9 cellular contexts compared by ENCODE assay signal in the genomic region with DNA sequence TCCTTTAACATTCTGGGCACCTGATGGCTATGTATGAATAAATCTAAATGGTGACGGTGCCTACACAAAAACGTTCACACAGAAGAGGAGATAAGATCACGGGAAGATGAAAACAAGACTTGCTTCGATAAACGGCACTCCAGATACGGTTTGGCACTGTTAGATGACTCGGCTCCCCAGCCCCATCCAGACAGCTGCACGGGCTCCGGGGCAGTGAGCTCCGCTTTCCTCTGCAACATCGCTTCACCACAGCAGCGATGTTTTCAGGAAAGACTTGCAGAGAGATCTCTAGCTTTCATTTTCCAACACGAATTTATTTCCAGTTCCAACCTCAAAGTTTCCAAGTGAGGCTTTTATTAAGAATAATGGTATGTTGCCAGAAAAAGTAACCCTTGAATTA.
DNase-seq lines count a peak whose midpoint lies in the region; ATAC-seq and TF ChIP-seq lines count a peak whose summit lies in the region.
"Had no signal": no experiment of that assay in that cellular context is flagged by ENCODE, and none has a peak within 500 bp of the region (broad histone marks: within the 10 kb centered on the region; RNA-seq: fewer than 3 reads in every experiment).

No MANE protein-coding gene starts in this region.

- CTCF ChIA-PET in CD4-positive, alpha-beta T cell (lab: Charles Lee), result interaction anchor here (0.6 kb wide), 1 partner anchor 12 kb away, joined by 3 read pairs; no protein-coding TSS in a partner anchor
- CTCF ChIA-PET in SK-N-SH (lab: Yijun Ruan, JAX) (interaction anchor here (1.7 kb wide), 1 partner anchor 19 kb away, joined by 5 read pairs; no protein-coding TSS in a partner anchor), PC-3 (lab: Charles Lee) (no interaction called here)

- WGBS in SK-N-SH (ENCODE audit: low lambda C conversion rate), result 21% methylated on average over 13 of the region's 13 CpGs
- 57% methylated on average over 13 of the region's 13 CpGs for WGBS in right lobe of liver (ENCODE audit: insufficient coverage, low coverage, low lambda C conversion rate, missing lambda C conversion rate)

- H3K9me3 Mint-ChIP-seq in CD4-positive, alpha-beta T cell, result no peaks in the 10 kb centered on the region

- peaks cover 29% of the 10 kb centered on the region for H3K4me1 Mint-ChIP-seq in CD4-positive, alpha-beta T cell (ENCODE audit: low read depth)

- TF ChIP-seq POLR2A in right lobe of liver (IDR thresholded peaks at IDR 0.05) (no peak), Peyer's patch (IDR thresholded peaks at IDR 0.05) (no peak)

- BruUV-seq in PC-3 (replicated peaks; lab: Mats Ljungman, UMichigan), result no TSS peak

- no peak overlapping the region for H3K27ac ChIP-seq in CD4-positive, alpha-beta T cell (ENCODE audit: low read depth, low read length)
- H3K27ac ChIP-seq in SK-N-SH (ENCODE audit: low read depth in 2 of 2, low read length in 1 of 2), result peak overlapping the region in 1 of 2 experiments; percentile 43; a peak in 1 of 4 replicates
- no peak overlapping the region for H3K27ac ChIP-seq in coronary artery
- no peak overlapping the region for H3K27ac ChIP-seq in skeletal muscle tissue (ENCODE audit: low read depth, low read length)
- H3K27ac ChIP-seq in left lung, result no peak overlapping the region
- H3K27ac ChIP-seq in right lobe of liver, result no peak overlapping the region
- H3K27ac ChIP-seq in Peyer's patch, result no peak overlapping the region
- H3K27ac ChIP-seq in PC-3 (ENCODE audit: low read length), result no peak overlapping the region
- H3K27ac ChIP-seq: SK-N-MC had no signal

- H3K36me3 ChIP-seq in SK-N-SH (replicated peaks in 1 of 2; ENCODE audit: control insufficient read depth in 1 of 2, insufficient read depth in 2 of 2, low read length in 1 of 2) (no peaks in the 10 kb centered on the region), skeletal muscle tissue (ENCODE audit: control insufficient read depth in 3 of 3, insufficient read depth in 3 of 3, low read length in 3 of 3) (no peaks in the 10 kb centered on the region), left lung (no peaks in the 10 kb centered on the region), right lobe of liver (no peaks in the 10 kb centered on the region), Peyer's patch (no peaks in the 10 kb centered on the region), PC-3 (ENCODE audit: low read depth, low read length) (no peaks in the 10 kb centered on the region)

- DNase-seq in CD4-positive, alpha-beta T cell, result peak in 1 of 10 experiments; percentile 15
- DNase-seq in SK-N-SH (peak; percentile 64), coronary artery (ENCODE audit: low spot score) (no peak), left lung (no peak), right lobe of liver (no peak), Peyer's patch (no peak), PC-3 (no peak)

- intact Hi-C loops in CD4-positive, alpha-beta T cell (cut with DNase I, micrococcal nuclease), result no loop called here
- intact Hi-C loops in left lung (cut with DNase I) (no loop called here), right lobe of liver (cut with DNase I) (no loop called here), PC-3 (cut with micrococcal nuclease) (no loop called here)

- peaks cover 12% of the 10 kb centered on the region for H3K27me3 Mint-ChIP-seq in CD4-positive, alpha-beta T cell

- H3F3A ChIP-seq in SK-N-SH (replicated peaks; ENCODE audit: insufficient read depth) (peaks cover 11% of the 10 kb centered on the region), PC-3 (ENCODE audit: low read length, unreplicated experiment) (no peaks in the 10 kb centered on the region)

- no peak for TF ChIP-seq EP300 in SK-N-SH (IDR thresholded peaks at IDR 0.05; ENCODE audit: borderline replicate concordance in 1 of 2, low read depth in 1 of 2, low read length in 1 of 2)

- H3K27me3 ChIP-seq in CD4-positive, alpha-beta T cell (ENCODE audit: control insufficient read depth, insufficient read depth, low read length), result no peaks in the 10 kb centered on the region
- H3K27me3 ChIP-seq in SK-N-SH (ENCODE audit: insufficient read depth) (no peaks in the 10 kb centered on the region), skeletal muscle tissue (ENCODE audit: control insufficient read depth in 3 of 3, insufficient read depth in 3 of 3, low read length in 3 of 3) (no peaks in the 10 kb centered on the region), left lung (no peaks in the 10 kb centered on the region), right lobe of liver (no peaks in the 10 kb centered on the region), Peyer's patch (no peaks in the 10 kb centered on the region), PC-3 (ENCODE audit: low read length) (no peaks in the 10 kb centered on the region)

- H3K4me1 ChIP-seq in SK-N-SH (ENCODE audit: control insufficient read depth in 1 of 2, insufficient read depth in 2 of 2, low read depth in 1 of 2, low read length in 1 of 2) (peaks cover 0 to 9% of the 10 kb centered on the region in 2 experiments; a peak in 2 of 4 replicates), skeletal muscle tissue (ENCODE audit: control insufficient read depth in 3 of 3, insufficient read depth in 3 of 3, low read length in 3 of 3) (peaks cover 0 to 7% (median 0%) of the 10 kb centered on the region in 3 donors), left lung (peaks cover 0 to 6% of the 10 kb centered on the region in 2 donors), right lobe of liver (no peaks in the 10 kb centered on the region), Peyer's patch (no peaks in the 10 kb centered on the region), PC-3 (ENCODE audit: insufficient read depth, low read length) (no peaks in the 10 kb centered on the region)

- no peaks in the 10 kb centered on the region for H3K79me2 ChIP-seq in SK-N-SH (ENCODE audit: insufficient read depth)
- no peaks in the 10 kb centered on the region for H3K79me2 ChIP-seq in PC-3 (ENCODE audit: low read length)

- H2AFZ ChIP-seq in SK-N-SH (ENCODE audit: low read depth) (peak overlapping the region; percentile 82; the same call in 1 of the 2 replicates), PC-3 (ENCODE audit: low read length) (no peak overlapping the region)

- H3K9ac ChIP-seq in SK-N-SH, result peak overlapping the region; percentile 52; the same call in 1 of the 2 replicates
- H3K9ac ChIP-seq in skeletal muscle tissue (ENCODE audit: low read depth in 1 of 3, low read length in 3 of 3), result peak overlapping the region in 1 of 3 donors; percentile 28
- H3K9ac ChIP-seq in PC-3 (ENCODE audit: low read length), result no peak overlapping the region

- TF ChIP-seq CTCF in CD4-positive, alpha-beta T cell (IDR thresholded peaks at IDR 0.05), result no peak
- TF ChIP-seq CTCF in SK-N-SH (IDR thresholded peaks at IDR 0.05), result no peak
- TF ChIP-seq CTCF in coronary artery (IDR thresholded peaks at IDR 0.05), result no peak
- TF ChIP-seq CTCF in left lung (IDR thresholded peaks at IDR 0.05), result no peak
- no peak for TF ChIP-seq CTCF in right lobe of liver (IDR thresholded peaks at IDR 0.05)
- no peak for TF ChIP-seq CTCF in Peyer's patch (IDR thresholded peaks at IDR 0.05)
- no peak for TF ChIP-seq CTCF in PC-3 (conservative IDR thresholded peaks at IDR 0.05; ENCODE audit: low read depth, low read length)

- H3K9me2 ChIP-seq in SK-N-SH (no peaks in the 10 kb centered on the region), PC-3 (replicated peaks; ENCODE audit: low read length) (no peaks in the 10 kb centered on the region)

- H4K20me1 ChIP-seq in SK-N-SH (ENCODE audit: insufficient read depth) (no peaks in the 10 kb centered on the region), PC-3 (ENCODE audit: low read length) (no peaks in the 10 kb centered on the region)

- H3K9me3 ChIP-seq in CD4-positive, alpha-beta T cell (ENCODE audit: control insufficient read depth, low read length), result no peaks in the 10 kb centered on the region
- no peaks in the 10 kb centered on the region for H3K9me3 ChIP-seq in SK-N-SH
- no peaks in the 10 kb centered on the region for H3K9me3 ChIP-seq in skeletal muscle tissue (ENCODE audit: control insufficient read depth in 3 of 3, low read length in 3 of 3)
- no peaks in the 10 kb centered on the region for H3K9me3 ChIP-seq in left lung
- H3K9me3 ChIP-seq in right lobe of liver, result no peaks in the 10 kb centered on the region
- no peaks in the 10 kb centered on the region for H3K9me3 ChIP-seq in Peyer's patch
- H3K9me3 ChIP-seq in PC-3 (ENCODE audit: low read length), result no peaks in the 10 kb centered on the region

- no peaks in the 10 kb centered on the region for H3K36me3 Mint-ChIP-seq in CD4-positive, alpha-beta T cell (ENCODE audit: low read depth)

- H3K4me2 ChIP-seq in SK-N-SH, result peak overlapping the region; percentile 83
- H3K4me2 ChIP-seq in PC-3 (ENCODE audit: low read length), result no peak overlapping the region

- H3K4me3 ChIP-seq in SK-N-SH (ENCODE audit: low read depth in 2 of 2, low read length in 1 of 2), result peak overlapping the region; percentile 36 to 37; a peak in 3 of 4 replicates
- peak overlapping the region; percentile 57 for H3K4me3 ChIP-seq in coronary artery
- peak overlapping the region in 2 of 3 donors; percentile 38 for H3K4me3 ChIP-seq in skeletal muscle tissue (ENCODE audit: low read length in 3 of 3)
- no peak overlapping the region for H3K4me3 ChIP-seq in left lung
- H3K4me3 ChIP-seq in right lobe of liver, result no peak overlapping the region
- H3K4me3 ChIP-seq in Peyer's patch, result peak overlapping the region in 1 of 4 donors; percentile 15
- no peak overlapping the region for H3K4me3 ChIP-seq in PC-3 (ENCODE audit: low read length)
- H3K4me3 ChIP-seq: SK-N-MC had no signal

- H3K27ac Mint-ChIP-seq in CD4-positive, alpha-beta T cell, result no peak overlapping the region

- POLR2A ChIA-PET in CD4-positive, alpha-beta T cell (lab: Charles Lee), result interaction anchor here (0.7 kb wide), 1 partner anchor 131 kb away, joined by 3 read pairs; no protein-coding TSS in a partner anchor
- POLR2A ChIA-PET in SK-N-SH (lab: Yijun Ruan, JAX) (no interaction called here), PC-3 (lab: Charles Lee; ENCODE audit: unreplicated experiment) (no interaction called here)

- 0 out of 2 replicates have a peak, but pooled peaks have one; percentile 16 for TF ChIP-seq RAD21 in SK-N-SH (IDR thresholded peaks at IDR 0.05; ENCODE audit: low read length)

- peak overlapping the region; percentile 35 for H3K4me3 Mint-ChIP-seq in CD4-positive, alpha-beta T cell

- peak; percentile 58 for ATAC-seq in CD4-positive, alpha-beta T cell (ENCODE audit: poor library complexity)
- ATAC-seq in left lung, result no peak
- ATAC-seq in right lobe of liver, result no peak
- ATAC-seq in PC-3, result no peak

TF ChIP-seq in SK-N-SH, 30 proteins besides CTCF, POLR2A, EP300 and RAD21 (continues in another document):
- TF ChIP-seq RFX5 (IDR thresholded peaks at IDR 0.05; ENCODE audit: low read length) (no peak), EZH2phosphoT487 (IDR thresholded peaks at IDR 0.05; ENCODE audit: borderline replicate concordance, low read depth) (no peak), TAF1 (IDR thresholded peaks at IDR 0.05; ENCODE audit: borderline replicate concordance, low read depth, low read length) (no peak), GABPA (IDR thresholded peaks at IDR 0.05; ENCODE audit: low read depth) (no peak), CHD2 (IDR thresholded peaks at IDR 0.05; ENCODE audit: low read length, partially characterized antibody) (no peak)
- TF ChIP-seq, protein P1, sequence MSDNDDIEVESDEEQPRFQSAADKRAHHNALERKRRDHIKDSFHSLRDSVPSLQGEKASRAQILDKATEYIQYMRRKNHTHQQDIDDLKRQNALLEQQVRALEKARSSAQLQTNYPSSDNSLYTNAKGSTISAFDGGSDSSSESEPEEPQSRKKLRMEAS (IDR thresholded peaks at IDR 0.05; ENCODE audit: low read depth), result no peak

Comparison
In these comparisons a context has a peak if more than half of its experiments do, and no peak if none do; other contexts are left out.
1. H3K4me3 ChIP-seq: peak in SK-N-SH (2 of 2), coronary artery (single experiment) and skeletal muscle tissue (2 of 3); none in left lung (0 of 2), right lobe of liver (0 of 3) and PC-3 (single experiment).